8 cellular contexts compared by ENCODE assay signal in genomic region chr3:25789596-25790556, GRCh38. TPM values are rescaled to one million over a fixed set of nuclear protein-coding genes. Genes with fewer than 3 reads are reported as not detected.
DNase-seq lines count a peak whose midpoint lies in the region; ATAC-seq and TF ChIP-seq lines count a peak whose summit lies in the region.

Gene OXSM (plus strand): TSS chr3:25790090. CDS start chr3:25791021, 931 bp downstream.

- H3K27me3 ChIP-seq in GM06990 (replicated peaks; ENCODE audit: control insufficient read depth, insufficient read depth, low read length) (no peaks in the 10 kb centered on the region), SK-N-SH (ENCODE audit: insufficient read depth) (no peaks in the 10 kb centered on the region), suprapubic skin (no peaks in the 10 kb centered on the region)

- H3K4me3 ChIP-seq in GM06990 (replicated peaks; ENCODE audit: low read depth, low read length) (peak within 1 kb of the TSS; percentile 81), SK-N-SH (ENCODE audit: low read depth in 2 of 2, low read length in 1 of 2) (peak within 1 kb of the TSS; percentile 73 to 79), suprapubic skin (peak within 1 kb of the TSS; percentile 56)

- H3K9me3 Mint-ChIP-seq in activated naive CD4-positive, alpha-beta T cell treated with anti-CD3 and anti-CD28 coated beads, Interleukin-2, amount 10 ng/mL, durations not matched to agents 7 days and 5 days: no peaks in the 10 kb centered on the region

- peaks cover 46% of the 10 kb centered on the region for H3K4me1 Mint-ChIP-seq in activated naive CD4-positive, alpha-beta T cell treated with anti-CD3 and anti-CD28 coated beads, Interleukin-2, amount 10 ng/mL, durations not matched to agents 7 days and 5 days

- POLR2A ChIA-PET in SK-N-SH (lab: Yijun Ruan, JAX): interaction anchor here (1.5 kb wide), 1 partner anchor 12 kb away, joined by 4 read pairs; no protein-coding TSS in a partner anchor

- TF ChIP-seq POLR2A in suprapubic skin (IDR thresholded peaks at IDR 0.05): peak in 1 of 2 donors; percentile 63

- WGBS in SK-N-SH (ENCODE audit: low lambda C conversion rate): 2% methylated on average over 41 of the region's 56 CpGs
- WGBS in suprapubic skin: under 1% methylated on average over 50 of the region's 56 CpGs

- peaks cover 15% of the 10 kb centered on the region for H3K36me3 Mint-ChIP-seq in activated naive CD4-positive, alpha-beta T cell treated with anti-CD3 and anti-CD28 coated beads, Interleukin-2, amount 10 ng/mL, durations not matched to agents 7 days and 5 days

- H3K4me3 Mint-ChIP-seq in activated naive CD4-positive, alpha-beta T cell treated with anti-CD3 and anti-CD28 coated beads, Interleukin-2, amount 10 ng/mL, durations not matched to agents 7 days and 5 days: peak within 1 kb of the TSS; percentile 91

- peaks cover 3% of the 10 kb centered on the region for H3F3A ChIP-seq in SK-N-SH (replicated peaks; ENCODE audit: insufficient read depth)

- H2AFZ ChIP-seq in SK-N-SH (ENCODE audit: low read depth): peak within 1 kb of the TSS; percentile 92

- H3K36me3 ChIP-seq in GM06990 (ENCODE audit: control insufficient read depth, insufficient read depth, low read length) (no peaks in the 10 kb centered on the region; the same call in 1 of the 2 replicates), SK-N-SH (replicated peaks in 1 of 2; ENCODE audit: control insufficient read depth in 1 of 2, insufficient read depth in 2 of 2, low read length in 1 of 2) (peaks cover 4 to 16% of the 10 kb centered on the region in 2 experiments), suprapubic skin (peaks cover 9% of the 10 kb centered on the region)

- TF ChIP-seq EP300 in SK-N-SH (IDR thresholded peaks at IDR 0.05; ENCODE audit: borderline replicate concordance in 1 of 2, low read depth in 1 of 2, low read length in 1 of 2) (no peak), suprapubic skin (IDR thresholded peaks at IDR 0.05) (peak; percentile 90)

- no peaks in the 10 kb centered on the region for H4K20me1 ChIP-seq in SK-N-SH (ENCODE audit: insufficient read depth)

- H3K27ac Mint-ChIP-seq in activated naive CD4-positive, alpha-beta T cell treated with anti-CD3 and anti-CD28 coated beads, Interleukin-2, amount 10 ng/mL, durations not matched to agents 7 days and 5 days: peak within 1 kb of the TSS; percentile 96

- H3K4me2 ChIP-seq in SK-N-SH: peak within 1 kb of the TSS; percentile 84

- H3K9me3 ChIP-seq in SK-N-SH (no peaks in the 10 kb centered on the region), suprapubic skin (no peaks in the 10 kb centered on the region)

- H3K27ac ChIP-seq in SK-N-SH (ENCODE audit: low read depth in 2 of 2, low read length in 1 of 2) (peak within 1 kb of the TSS; percentile 71 to 85), suprapubic skin (peak within 1 kb of the TSS; percentile 26)

- no peak for TF ChIP-seq RAD21 in SK-N-SH (IDR thresholded peaks at IDR 0.05; ENCODE audit: low read length)

- peaks cover 14% of the 10 kb centered on the region; the same call in 1 of the 2 replicates for H3K79me2 ChIP-seq in SK-N-SH (ENCODE audit: insufficient read depth)

- ATAC-seq in HG02571 (IDR thresholded peaks at IDR 0.05; ENCODE audit: unreplicated experiment): peak; percentile 94

- DNase-seq in GM06990 (ENCODE audit: extremely low read depth, insufficient read length) (peak; percentile 95), NCI-H1048 (lab: John Stamatoyannopoulos, UW) (peak; percentile 89), SK-N-SH (peak; percentile 85), glomerular endothelial cell (ENCODE audit: extremely low read depth, low read depth, low spot score) (peak; percentile 67), nucleus accumbens (lab: John Stamatoyannopoulos, UW) (peak; percentile 10 to 89 (median 73)), suprapubic skin (ENCODE audit: low spot score in 2 of 2) (peak; percentile 90 to 94)
- DNase-seq in activated naive CD4-positive, alpha-beta T cell treated with anti-CD3 and anti-CD28 coated beads, Interleukin-2, amount 10 ng/mL, durations not matched to agents 7 days and 5 days: peak; percentile 93

- CTCF ChIA-PET in SK-N-SH (lab: Yijun Ruan, JAX): interaction anchor here (1.5 to 2.6 kb wide), 3 partner anchors 41 to 142 kb away, joined by 6 to 11 read pairs (median 7); no protein-coding TSS in a partner anchor
- CTCF ChIA-PET in activated naive CD4-positive, alpha-beta T cell treated with anti-CD3 and anti-CD28 coated beads, Interleukin-2, amount 10 ng/mL, durations not matched to agents 7 days and 5 days (lab: Charles Lee): interaction anchor here (0.7 to 1.0 kb wide), 2 partner anchors 72 to 142 kb away, joined by 3 read pairs; no protein-coding TSS in a partner anchor

- H3K9ac ChIP-seq in SK-N-SH: peak within 1 kb of the TSS; percentile 70

- H3K27me3 Mint-ChIP-seq in activated naive CD4-positive, alpha-beta T cell treated with anti-CD3 and anti-CD28 coated beads, Interleukin-2, amount 10 ng/mL, durations not matched to agents 7 days and 5 days: peaks cover 7% of the 10 kb centered on the region

- TF ChIP-seq CTCF in GM06990 (IDR thresholded peaks at IDR 0.05; ENCODE audit: insufficient read depth, low read length, poor library complexity, severe bottlenecking) (no peak), SK-N-SH (IDR thresholded peaks at IDR 0.05) (no peak), suprapubic skin (IDR thresholded peaks at IDR 0.05) (no peak)

- no peaks in the 10 kb centered on the region for H3K9me2 ChIP-seq in SK-N-SH

- peaks cover 0 to 13% of the 10 kb centered on the region in 2 experiments; a peak in 2 of 4 replicates for H3K4me1 ChIP-seq in SK-N-SH (ENCODE audit: control insufficient read depth in 1 of 2, insufficient read depth in 2 of 2, low read depth in 1 of 2, low read length in 1 of 2)
- peaks cover 22% of the 10 kb centered on the region for H3K4me1 ChIP-seq in suprapubic skin

TF ChIP-seq in SK-N-SH, 30 proteins besides CTCF, POLR2A, EP300 and RAD21:
- TF ChIP-seq GABPA (IDR thresholded peaks at IDR 0.05; ENCODE audit: low read depth): no peak
- peak; percentile 54; the same call in 1 of the 2 replicates for TF ChIP-seq TAF1 (IDR thresholded peaks at IDR 0.05; ENCODE audit: borderline replicate concordance, low read depth, low read length)
- TF ChIP-seq GATA2 (CRISPR knock-in tag; IDR thresholded peaks at IDR 0.05): no peak
- TF ChIP-seq SMC3 (IDR thresholded peaks at IDR 0.05; ENCODE audit: low read depth, low read length): 0 out of 2 replicates have a peak, but pooled peaks have one; percentile 1
- peak; percentile 92 for TF ChIP-seq MAX (IDR thresholded peaks at IDR 0.05; ENCODE audit: low read depth)
- peak; percentile 92 for TF ChIP-seq MXI1 (IDR thresholded peaks at IDR 0.05; ENCODE audit: low read depth, low read length)
- 0 out of 2 replicates have a peak, but pooled peaks have one; percentile 7 for TF ChIP-seq RCOR1 (IDR thresholded peaks at IDR 0.05; ENCODE audit: low read length)
- TF ChIP-seq TEAD4 (IDR thresholded peaks at IDR 0.05; ENCODE audit: borderline replicate concordance, insufficient read depth): no peak
- TF ChIP-seq, protein P1, sequence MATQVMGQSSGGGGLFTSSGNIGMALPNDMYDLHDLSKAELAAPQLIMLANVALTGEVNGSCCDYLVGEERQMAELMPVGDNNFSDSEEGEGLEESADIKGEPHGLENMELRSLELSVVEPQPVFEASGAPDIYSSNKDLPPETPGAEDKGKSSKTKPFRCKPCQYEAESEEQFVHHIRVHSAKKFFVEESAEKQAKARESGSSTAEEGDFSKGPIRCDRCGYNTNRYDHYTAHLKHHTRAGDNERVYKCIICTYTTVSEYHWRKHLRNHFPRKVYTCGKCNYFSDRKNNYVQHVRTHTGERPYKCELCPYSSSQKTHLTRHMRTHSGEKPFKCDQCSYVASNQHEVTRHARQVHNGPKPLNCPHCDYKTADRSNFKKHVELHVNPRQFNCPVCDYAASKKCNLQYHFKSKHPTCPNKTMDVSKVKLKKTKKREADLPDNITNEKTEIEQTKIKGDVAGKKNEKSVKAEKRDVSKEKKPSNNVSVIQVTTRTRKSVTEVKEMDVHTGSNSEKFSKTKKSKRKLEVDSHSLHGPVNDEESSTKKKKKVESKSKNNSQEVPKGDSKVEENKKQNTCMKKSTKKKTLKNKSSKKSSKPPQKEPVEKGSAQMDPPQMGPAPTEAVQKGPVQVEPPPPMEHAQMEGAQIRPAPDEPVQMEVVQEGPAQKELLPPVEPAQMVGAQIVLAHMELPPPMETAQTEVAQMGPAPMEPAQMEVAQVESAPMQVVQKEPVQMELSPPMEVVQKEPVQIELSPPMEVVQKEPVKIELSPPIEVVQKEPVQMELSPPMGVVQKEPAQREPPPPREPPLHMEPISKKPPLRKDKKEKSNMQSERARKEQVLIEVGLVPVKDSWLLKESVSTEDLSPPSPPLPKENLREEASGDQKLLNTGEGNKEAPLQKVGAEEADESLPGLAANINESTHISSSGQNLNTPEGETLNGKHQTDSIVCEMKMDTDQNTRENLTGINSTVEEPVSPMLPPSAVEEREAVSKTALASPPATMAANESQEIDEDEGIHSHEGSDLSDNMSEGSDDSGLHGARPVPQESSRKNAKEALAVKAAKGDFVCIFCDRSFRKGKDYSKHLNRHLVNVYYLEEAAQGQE (IDR thresholded peaks at IDR 0.05; ENCODE audit: low read depth, low read length): no peak
- TF ChIP-seq RFX5 (IDR thresholded peaks at IDR 0.05; ENCODE audit: low read length): peak; percentile 56; the same call in 1 of the 2 replicates
- peak; percentile 26 for TF ChIP-seq CHD2 (IDR thresholded peaks at IDR 0.05; ENCODE audit: low read length, partially characterized antibody)
- TF ChIP-seq MEF2A (IDR thresholded peaks at IDR 0.05; ENCODE audit: borderline replicate concordance, low read depth): no peak
- TF ChIP-seq NRF1 (IDR thresholded peaks at IDR 0.05; ENCODE audit: low read depth, low read length): peak; percentile 88
- no peak for TF ChIP-seq FOXM1 (IDR thresholded peaks at IDR 0.05; ENCODE audit: low read depth)
- TF ChIP-seq USF1 (IDR thresholded peaks at IDR 0.05; ENCODE audit: borderline replicate concordance, low read depth): no peak
- peak; percentile 90 for TF ChIP-seq POLR2AphosphoS5 (IDR thresholded peaks at IDR 0.05; ENCODE audit: low read depth, low read length)

RNA-seq across cellular contexts. Expression of gene OXSM, which starts in this region (rescaled TPM):
- 12.1 and 21.6 TPM in 2 replicates for polyA plus RNA-seq in SK-N-SH (2012; rRNA removed)
- 14.2 and 16.6 TPM in 2 replicates for polyA plus RNA-seq in SK-N-SH (2012; cell fraction: cytosol; rRNA removed)
- 10.4 and 23.9 TPM in 2 replicates for polyA plus RNA-seq in SK-N-SH (2012; cell fraction: nucleus; rRNA removed)
- total RNA-seq in glomerular endothelial cell (8.9 and 26.9 TPM in 2 replicates), suprapubic skin (1 to 10 TPM; 5.8 to 9.7 (median 7.3) TPM)

Comparison
In these comparisons a context has a peak if more than half of its experiments do, and no peak if none do; other contexts are left out.
1. Peak in every context shown above with its lines: DNase-seq, ATAC-seq, H3K4me3 ChIP-seq and H3K27ac ChIP-seq.